1 cellular context compared by ENCODE assay signal in the genomic region with DNA sequence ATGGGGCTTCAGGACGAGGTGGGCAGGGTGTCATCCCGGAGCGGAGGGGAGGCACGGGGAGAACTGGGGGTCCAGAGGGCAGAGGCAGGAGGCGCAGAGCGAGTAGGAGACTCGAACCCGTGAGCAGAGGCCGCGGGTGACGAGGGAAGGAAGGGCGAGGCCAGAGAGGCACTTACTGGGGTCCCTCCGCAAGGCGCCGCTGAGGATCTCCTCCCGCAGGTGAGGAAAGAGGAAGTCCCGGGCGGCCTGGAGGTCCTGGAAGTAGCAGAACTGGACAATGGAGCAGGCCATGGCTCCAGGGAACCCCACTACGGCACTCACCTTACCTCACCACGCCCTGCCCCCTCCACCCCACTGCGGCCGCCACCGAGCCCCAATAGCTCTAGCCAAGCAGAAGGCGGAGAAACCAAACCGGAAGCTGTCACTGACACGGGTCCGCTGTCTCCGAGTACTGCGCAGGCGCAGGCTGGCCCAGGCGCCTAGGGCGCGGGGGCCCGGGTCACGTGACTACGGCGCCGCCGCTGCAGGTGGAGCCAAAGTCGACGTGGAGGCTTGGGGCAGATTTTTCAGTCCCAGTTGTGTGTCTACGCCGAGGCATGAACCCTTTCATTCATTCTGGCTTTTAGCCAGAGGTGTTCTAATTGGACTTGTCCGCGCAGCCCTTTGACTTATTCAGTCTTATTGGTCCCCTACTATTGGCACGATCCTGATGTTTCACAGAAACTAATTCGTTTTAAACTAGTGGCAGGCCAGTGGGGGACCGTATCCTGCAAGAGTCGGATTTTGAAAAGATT.
TF ChIP-seq lines count a peak whose summit lies in the region.

A gene with protein sequence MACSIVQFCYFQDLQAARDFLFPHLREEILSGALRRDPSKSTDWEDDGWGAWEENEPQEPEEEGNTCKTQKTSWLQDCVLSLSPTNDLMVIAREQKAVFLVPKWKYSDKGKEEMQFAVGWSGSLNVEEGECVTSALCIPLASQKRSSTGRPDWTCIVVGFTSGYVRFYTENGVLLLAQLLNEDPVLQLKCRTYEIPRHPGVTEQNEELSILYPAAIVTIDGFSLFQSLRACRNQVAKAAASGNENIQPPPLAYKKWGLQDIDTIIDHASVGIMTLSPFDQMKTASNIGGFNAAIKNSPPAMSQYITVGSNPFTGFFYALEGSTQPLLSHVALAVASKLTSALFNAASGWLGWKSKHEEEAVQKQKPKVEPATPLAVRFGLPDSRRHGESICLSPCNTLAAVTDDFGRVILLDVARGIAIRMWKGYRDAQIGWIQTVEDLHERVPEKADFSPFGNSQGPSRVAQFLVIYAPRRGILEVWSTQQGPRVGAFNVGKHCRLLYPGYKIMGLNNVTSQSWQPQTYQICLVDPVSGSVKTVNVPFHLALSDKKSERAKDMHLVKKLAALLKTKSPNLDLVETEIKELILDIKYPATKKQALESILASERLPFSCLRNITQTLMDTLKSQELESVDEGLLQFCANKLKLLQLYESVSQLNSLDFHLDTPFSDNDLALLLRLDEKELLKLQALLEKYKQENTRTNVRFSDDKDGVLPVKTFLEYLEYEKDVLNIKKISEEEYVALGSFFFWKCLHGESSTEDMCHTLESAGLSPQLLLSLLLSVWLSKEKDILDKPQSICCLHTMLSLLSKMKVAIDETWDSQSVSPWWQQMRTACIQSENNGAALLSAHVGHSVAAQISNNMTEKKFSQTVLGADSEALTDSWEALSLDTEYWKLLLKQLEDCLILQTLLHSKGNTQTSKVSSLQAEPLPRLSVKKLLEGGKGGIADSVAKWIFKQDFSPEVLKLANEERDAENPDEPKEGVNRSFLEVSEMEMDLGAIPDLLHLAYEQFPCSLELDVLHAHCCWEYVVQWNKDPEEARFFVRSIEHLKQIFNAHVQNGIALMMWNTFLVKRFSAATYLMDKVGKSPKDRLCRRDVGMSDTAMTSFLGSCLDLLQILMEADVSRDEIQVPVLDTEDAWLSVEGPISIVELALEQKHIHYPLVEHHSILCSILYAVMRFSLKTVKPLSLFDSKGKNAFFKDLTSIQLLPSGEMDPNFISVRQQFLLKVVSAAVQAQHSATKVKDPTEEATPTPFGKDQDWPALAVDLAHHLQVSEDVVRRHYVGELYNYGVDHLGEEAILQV (N-terminal part only) (minus strand): TSS at position 407 of the 794 bp plus-strand sequence. CDS start 116 bp downstream, at position 291.

TF ChIP-seq in K562, 482 proteins besides CTCF, POLR2A, EP300 and RAD21 (continued from another document and continues in another):
- TF ChIP-seq, protein P1, sequence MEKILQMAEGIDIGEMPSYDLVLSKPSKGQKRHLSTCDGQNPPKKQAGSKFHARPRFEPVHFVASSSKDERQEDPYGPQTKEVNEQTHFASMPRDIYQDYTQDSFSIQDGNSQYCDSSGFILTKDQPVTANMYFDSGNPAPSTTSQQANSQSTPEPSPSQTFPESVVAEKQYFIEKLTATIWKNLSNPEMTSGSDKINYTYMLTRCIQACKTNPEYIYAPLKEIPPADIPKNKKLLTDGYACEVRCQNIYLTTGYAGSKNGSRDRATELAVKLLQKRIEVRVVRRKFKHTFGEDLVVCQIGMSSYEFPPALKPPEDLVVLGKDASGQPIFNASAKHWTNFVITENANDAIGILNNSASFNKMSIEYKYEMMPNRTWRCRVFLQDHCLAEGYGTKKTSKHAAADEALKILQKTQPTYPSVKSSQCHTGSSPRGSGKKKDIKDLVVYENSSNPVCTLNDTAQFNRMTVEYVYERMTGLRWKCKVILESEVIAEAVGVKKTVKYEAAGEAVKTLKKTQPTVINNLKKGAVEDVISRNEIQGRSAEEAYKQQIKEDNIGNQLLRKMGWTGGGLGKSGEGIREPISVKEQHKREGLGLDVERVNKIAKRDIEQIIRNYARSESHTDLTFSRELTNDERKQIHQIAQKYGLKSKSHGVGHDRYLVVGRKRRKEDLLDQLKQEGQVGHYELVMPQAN (IDR thresholded peaks at IDR 0.05; ENCODE audit: borderline replicate concordance), result peak; percentile 81
- TF ChIP-seq YY1 (IDR thresholded peaks at IDR 0.05; ENCODE audit: borderline replicate concordance in 1 of 3, control insufficient read depth in 1 of 3, extremely low read depth in 1 of 3, insufficient read depth in 3 of 3, insufficient read length in 1 of 3, insufficient replicate concordance in 2 of 3, low read depth in 1 of 3, low read length in 2 of 3), result peak in 2 of 3 experiments; percentile 58 to 81
- 0 out of 2 replicates have a peak, but pooled peaks have one; percentile 46 for TF ChIP-seq ZNF224 (CRISPR knock-in tag; IDR thresholded peaks at IDR 0.05)
- TF ChIP-seq FOXA1 (IDR thresholded peaks at IDR 0.05; ENCODE audit: borderline replicate concordance), result no peak
- peak; percentile 82 to 89; a peak in 3 of 4 replicates for TF ChIP-seq MAZ (CRISPR knock-in tag; conservative IDR thresholded peaks at IDR 0.05 in 1 of 2, IDR thresholded peaks at IDR 0.05 in 1 of 2)
- TF ChIP-seq TCF7 (IDR thresholded peaks at IDR 0.05; ENCODE audit: borderline replicate concordance), result 0 out of 2 replicates have a peak, but pooled peaks have one; percentile 19
- peak; percentile 81 for TF ChIP-seq EGR1 (conservative IDR thresholded peaks at IDR 0.05)
- TF ChIP-seq, protein P2, sequence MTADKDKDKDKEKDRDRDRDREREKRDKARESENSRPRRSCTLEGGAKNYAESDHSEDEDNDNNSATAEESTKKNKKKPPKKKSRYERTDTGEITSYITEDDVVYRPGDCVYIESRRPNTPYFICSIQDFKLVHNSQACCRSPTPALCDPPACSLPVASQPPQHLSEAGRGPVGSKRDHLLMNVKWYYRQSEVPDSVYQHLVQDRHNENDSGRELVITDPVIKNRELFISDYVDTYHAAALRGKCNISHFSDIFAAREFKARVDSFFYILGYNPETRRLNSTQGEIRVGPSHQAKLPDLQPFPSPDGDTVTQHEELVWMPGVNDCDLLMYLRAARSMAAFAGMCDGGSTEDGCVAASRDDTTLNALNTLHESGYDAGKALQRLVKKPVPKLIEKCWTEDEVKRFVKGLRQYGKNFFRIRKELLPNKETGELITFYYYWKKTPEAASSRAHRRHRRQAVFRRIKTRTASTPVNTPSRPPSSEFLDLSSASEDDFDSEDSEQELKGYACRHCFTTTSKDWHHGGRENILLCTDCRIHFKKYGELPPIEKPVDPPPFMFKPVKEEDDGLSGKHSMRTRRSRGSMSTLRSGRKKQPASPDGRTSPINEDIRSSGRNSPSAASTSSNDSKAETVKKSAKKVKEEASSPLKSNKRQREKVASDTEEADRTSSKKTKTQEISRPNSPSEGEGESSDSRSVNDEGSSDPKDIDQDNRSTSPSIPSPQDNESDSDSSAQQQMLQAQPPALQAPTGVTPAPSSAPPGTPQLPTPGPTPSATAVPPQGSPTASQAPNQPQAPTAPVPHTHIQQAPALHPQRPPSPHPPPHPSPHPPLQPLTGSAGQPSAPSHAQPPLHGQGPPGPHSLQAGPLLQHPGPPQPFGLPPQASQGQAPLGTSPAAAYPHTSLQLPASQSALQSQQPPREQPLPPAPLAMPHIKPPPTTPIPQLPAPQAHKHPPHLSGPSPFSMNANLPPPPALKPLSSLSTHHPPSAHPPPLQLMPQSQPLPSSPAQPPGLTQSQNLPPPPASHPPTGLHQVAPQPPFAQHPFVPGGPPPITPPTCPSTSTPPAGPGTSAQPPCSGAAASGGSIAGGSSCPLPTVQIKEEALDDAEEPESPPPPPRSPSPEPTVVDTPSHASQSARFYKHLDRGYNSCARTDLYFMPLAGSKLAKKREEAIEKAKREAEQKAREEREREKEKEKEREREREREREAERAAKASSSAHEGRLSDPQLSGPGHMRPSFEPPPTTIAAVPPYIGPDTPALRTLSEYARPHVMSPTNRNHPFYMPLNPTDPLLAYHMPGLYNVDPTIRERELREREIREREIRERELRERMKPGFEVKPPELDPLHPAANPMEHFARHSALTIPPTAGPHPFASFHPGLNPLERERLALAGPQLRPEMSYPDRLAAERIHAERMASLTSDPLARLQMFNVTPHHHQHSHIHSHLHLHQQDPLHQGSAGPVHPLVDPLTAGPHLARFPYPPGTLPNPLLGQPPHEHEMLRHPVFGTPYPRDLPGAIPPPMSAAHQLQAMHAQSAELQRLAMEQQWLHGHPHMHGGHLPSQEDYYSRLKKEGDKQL (CRISPR knock-in tag; IDR thresholded peaks at IDR 0.05; ENCODE audit: borderline replicate concordance), result peak; percentile 17; the same call in 1 of the 2 replicates
- TF ChIP-seq NEUROD1 (IDR thresholded peaks at IDR 0.05; ENCODE audit: borderline replicate concordance, low read depth, low read length, partially characterized antibody), result peak; percentile 20
- TF ChIP-seq SMAD4 (CRISPR knock-in tag; conservative IDR thresholded peaks at IDR 0.05), result peak; percentile 86
- peak; percentile 33 for TF ChIP-seq GTF2B (IDR thresholded peaks at IDR 0.05; ENCODE audit: extremely low read depth, insufficient read length)
- TF ChIP-seq MTA3 (IDR thresholded peaks at IDR 0.05; ENCODE audit: borderline replicate concordance), result peak; percentile 85
- TF ChIP-seq BRD9 (IDR thresholded peaks at IDR 0.05; ENCODE audit: low read depth, partially characterized antibody), result peak; percentile 61
- TF ChIP-seq SIRT6 (IDR thresholded peaks at IDR 0.05; ENCODE audit: low read depth, low read length), result no peak
- peak; percentile 0; the same call in 1 of the 2 replicates for TF ChIP-seq LARP7 (IDR thresholded peaks at IDR 0.05)
- TF ChIP-seq UBTF (IDR thresholded peaks at IDR 0.05; ENCODE audit: borderline replicate concordance in 1 of 2, low read depth in 2 of 2, low read length in 2 of 2), result 0 out of 4 replicates have a peak, but pooled peaks of 1 of the 2 experiments have one; percentile 16
- 0 out of 2 replicates have a peak, but pooled peaks have one; percentile 17 for TF ChIP-seq MXI1 (IDR thresholded peaks at IDR 0.05; ENCODE audit: low read depth, low read length)
- TF ChIP-seq TAF7 (tag; IDR thresholded peaks at IDR 0.05), result peak; percentile 45
- 0 out of 2 replicates have a peak, but pooled peaks have one; percentile 65 for TF ChIP-seq SMARCA5 (IDR thresholded peaks at IDR 0.05)
- TF ChIP-seq MLLT1 (IDR thresholded peaks at IDR 0.05), result peak; percentile 5 to 80; a peak in 3 of 4 replicates
- TF ChIP-seq RBBP5 (IDR thresholded peaks at IDR 0.05; ENCODE audit: borderline replicate concordance, insufficient read depth, low read length, poor library complexity, severe bottlenecking), result peak; percentile 76
- no peak for TF ChIP-seq ZZZ3 (IDR thresholded peaks at IDR 0.05)
- peak; percentile 96 for TF ChIP-seq GABPB1 (CRISPR knock-in tag; IDR thresholded peaks at IDR 0.05)
- no peak for TF ChIP-seq STAG1 (CRISPR knock-in tag; IDR thresholded peaks at IDR 0.05; ENCODE audit: borderline replicate concordance)
- peak; percentile 71 for TF ChIP-seq ZSCAN29 (IDR thresholded peaks at IDR 0.05)
- TF ChIP-seq VEZF1 (CRISPR knock-in tag; IDR thresholded peaks at IDR 0.05), result peak; percentile 84
- TF ChIP-seq FOXA3 (CRISPR knock-in tag; conservative IDR thresholded peaks at IDR 0.05 in 1 of 2, IDR thresholded peaks at IDR 0.05 in 1 of 2), result 0 out of 4 replicates have a peak, but pooled peaks of 1 of the 2 experiments have one; percentile 7
- TF ChIP-seq, protein P3, sequence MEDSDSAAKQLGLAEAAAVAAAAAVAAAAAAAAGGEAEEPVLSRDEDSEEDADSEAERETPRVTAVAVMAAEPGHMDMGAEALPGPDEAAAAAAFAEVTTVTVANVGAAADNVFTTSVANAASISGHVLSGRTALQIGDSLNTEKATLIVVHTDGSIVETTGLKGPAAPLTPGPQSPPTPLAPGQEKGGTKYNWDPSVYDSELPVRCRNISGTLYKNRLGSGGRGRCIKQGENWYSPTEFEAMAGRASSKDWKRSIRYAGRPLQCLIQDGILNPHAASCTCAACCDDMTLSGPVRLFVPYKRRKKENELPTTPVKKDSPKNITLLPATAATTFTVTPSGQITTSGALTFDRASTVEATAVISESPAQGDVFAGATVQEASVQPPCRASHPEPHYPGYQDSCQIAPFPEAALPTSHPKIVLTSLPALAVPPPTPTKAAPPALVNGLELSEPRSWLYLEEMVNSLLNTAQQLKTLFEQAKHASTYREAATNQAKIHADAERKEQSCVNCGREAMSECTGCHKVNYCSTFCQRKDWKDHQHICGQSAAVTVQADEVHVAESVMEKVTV (CRISPR knock-in tag; IDR thresholded peaks at IDR 0.05), result no peak
- peak; percentile 30 for TF ChIP-seq SMARCB1 (IDR thresholded peaks at IDR 0.05; ENCODE audit: insufficient read length, low read depth)
- peak; percentile 76 for TF ChIP-seq HNRNPLL (IDR thresholded peaks at IDR 0.05; ENCODE audit: low read depth, low read length, poor library complexity, severe bottlenecking)
